ENCODE assay signal across 8 cellular contexts in genomic region chr10:6678211-6678803, GRCh38.
DNase-seq lines count a peak whose midpoint lies in the region; ATAC-seq and TF ChIP-seq lines count a peak whose summit lies in the region.

No MANE protein-coding gene starts in this region.

- peak; percentile 72 for TF ChIP-seq CTCF in left ventricle myocardium inferior (IDR thresholded peaks at IDR 0.05; ENCODE audit: borderline replicate concordance)

- H3K4me1 ChIP-seq in left ventricle myocardium inferior: no peaks in the 10 kb centered on the region

- H3K9me3 ChIP-seq in left ventricle myocardium inferior (replicated peaks): no peaks in the 10 kb centered on the region

- no peak overlapping the region for H3K4me3 ChIP-seq in left ventricle myocardium inferior

- intact Hi-C loops in left ventricle myocardium inferior (cut with micrococcal nuclease): no loop called here
- intact Hi-C loops in sciatic nerve (cut with DNase I): no loop called here

- no peak overlapping the region for H3K27ac ChIP-seq in left ventricle myocardium inferior (replicated peaks)

- H3K27me3 ChIP-seq in left ventricle myocardium inferior (ENCODE audit: low read depth): no peaks in the 10 kb centered on the region

- H3K36me3 ChIP-seq in left ventricle myocardium inferior: no peaks in the 10 kb centered on the region

- DNase-seq in NCI-H1694 (lab: John Stamatoyannopoulos, UW): peak; percentile 19
- no peak for DNase-seq in NCI-H1694 treated with DMSO at 0.1 percent for 48 hours (lab: John Stamatoyannopoulos, UW)
- DNase-seq in SHP77 treated with DMSO at 0.1 percent for 48 hours (lab: John Stamatoyannopoulos, UW): peak; percentile 1
- peak; percentile 67 for DNase-seq in activated naive CD4-positive, alpha-beta T cell treated with Interleukin-2 at 50 U/mL for 16 hours
- peak; percentile 37 for DNase-seq in left ventricle myocardium inferior
- peak; percentile 67 for DNase-seq in sciatic nerve (ENCODE audit: low spot score)
- DNase-seq in NCI-H2081 treated with DMSO at 0.1 percent for 48 hours (lab: John Stamatoyannopoulos, UW): no peak

- ATAC-seq in sciatic nerve (peak; percentile 55), GM21576 (IDR thresholded peaks at IDR 0.05; ENCODE audit: unreplicated experiment) (no peak)

Comparison
In these comparisons a context has a peak if more than half of its experiments do, and no peak if none do; other contexts are left out.
1. DNase-seq: peak in NCI-H1694 (single experiment), SHP77 treated with DMSO at 0.1 percent for 48 hours (single experiment), activated naive CD4-positive, alpha-beta T cell treated with Interleukin-2 at 50 U/mL for 16 hours (single experiment), left ventricle myocardium inferior (single experiment) and sciatic nerve (single experiment); none in NCI-H1694 treated with DMSO at 0.1 percent for 48 hours (single experiment) and NCI-H2081 treated with DMSO at 0.1 percent for 48 hours (single experiment).